ENCODE assay signal across 15 cellular contexts in genomic region chr14:73255693-73256225, GRCh38. TPM values are rescaled to one million over a fixed set of nuclear protein-coding genes. Genes with fewer than 3 reads are reported as not detected.
DNase-seq lines count a peak whose midpoint lies in the region; ATAC-seq, FAIRE-seq and TF ChIP-seq lines count a peak whose summit lies in the region.
"Had no signal": no experiment of that assay in that cellular context is flagged by ENCODE, and none has a peak within 500 bp of the region (broad histone marks: within the 10 kb centered on the region; RNA-seq: fewer than 3 reads in every experiment).

No MANE protein-coding gene starts in this region.

- no peaks in the 10 kb centered on the region for H3K36me3 Mint-ChIP-seq in activated CD4-positive, alpha-beta memory T cell treated with anti-CD3 and anti-CD28 coated beads for 36 hours
- H3K36me3 Mint-ChIP-seq: CD4-positive, alpha-beta memory T cell had no signal

- no peak overlapping the region for H3K4me3 Mint-ChIP-seq in activated CD4-positive, alpha-beta memory T cell treated with anti-CD3 and anti-CD28 coated beads for 36 hours
- H3K4me3 Mint-ChIP-seq: CD4-positive, alpha-beta memory T cell; GM23338; H9 had no signal

- no peak for ATAC-seq in HepG2
- ATAC-seq: GM23338 had no signal

- POLR2A ChIA-PET in HepG2 (lab: Yijun Ruan, JAX): interaction anchor here (0.5 kb wide), 1 partner anchor 24 kb away, joined by 3 read pairs; no protein-coding TSS in a partner anchor
- POLR2A ChIA-PET in activated CD4-positive, alpha-beta memory T cell treated with anti-CD3 and anti-CD28 coated beads for 36 hours (lab: Charles Lee): no interaction called here

- H3K27me3 ChIP-seq in HepG2 (ENCODE audit: control insufficient read depth in 1 of 2, insufficient read depth in 2 of 2, low read length in 2 of 2) (peaks cover 12 to 58% of the 10 kb centered on the region in 2 experiments; a peak in 3 of 5 replicates), osteoblast (ENCODE audit: insufficient read depth, low read length) (no peaks in the 10 kb centered on the region), tibial nerve (no peaks in the 10 kb centered on the region)
- H3K27me3 ChIP-seq: BLaER1 treated with 17β-estradiol and CSF1 and Interleukin-3, amounts not matched to agents 10 nM and 100 nM had no signal

- H3K27ac ChIP-seq in HepG2 (ENCODE audit: extremely low read length, insufficient read depth, low read length): no peak overlapping the region
- no peak overlapping the region for H3K27ac ChIP-seq in osteoblast (ENCODE audit: low read depth, low read length)
- no peak overlapping the region for H3K27ac ChIP-seq in tibial nerve
- H3K27ac ChIP-seq: BLaER1 treated with 17β-estradiol and CSF1 and Interleukin-3, amounts not matched to agents 10 nM and 100 nM had no signal

- CTCF ChIA-PET in HepG2 (lab: Yijun Ruan, JAX; ENCODE audit: low intra/inter-chr PET ratio, low total read pairs): no interaction called here
- CTCF ChIA-PET in activated CD4-positive, alpha-beta memory T cell treated with anti-CD3 and anti-CD28 coated beads for 36 hours (lab: Charles Lee): no interaction called here

- BruUV-seq in HepG2 (replicated peaks; lab: Mats Ljungman, UMichigan): no TSS peak

- H3K9me3 Mint-ChIP-seq in activated CD4-positive, alpha-beta memory T cell treated with anti-CD3 and anti-CD28 coated beads for 36 hours: no peaks in the 10 kb centered on the region
- H3K9me3 Mint-ChIP-seq: CD4-positive, alpha-beta memory T cell; GM23338; H9 had no signal

- no peak for TF ChIP-seq POLR2A in HepG2 (IDR thresholded peaks at IDR 0.05; ENCODE audit: insufficient read depth in 1 of 2, low read depth in 2 of 2, low read length in 2 of 2)
- TF ChIP-seq POLR2A in tibial nerve (IDR thresholded peaks at IDR 0.05): no peak

- 20% methylated on average over 3 of the region's 9 CpGs for WGBS in HepG2 (ENCODE audit: low lambda C conversion rate)
- 87 to 91% methylated on average over 7 to 9 of the region's 9 CpGs for WGBS in tibial nerve, 2 donors

- H4K20me1 ChIP-seq in HepG2 (ENCODE audit: insufficient read depth, low read length) (no peaks in the 10 kb centered on the region), osteoblast (ENCODE audit: insufficient read depth, low read length) (no peaks in the 10 kb centered on the region)

- TF ChIP-seq EP300 in HepG2 (IDR thresholded peaks at IDR 0.05; ENCODE audit: low read depth in 2 of 2, low read length in 2 of 2) (no peak), HepG2 (CRISPR knock-in tag; IDR thresholded peaks at IDR 0.05; ENCODE audit: borderline replicate concordance) (no peak), tibial nerve (IDR thresholded peaks at IDR 0.05) (no peak)

- H3K9ac ChIP-seq in HepG2 (ENCODE audit: insufficient read depth, low read depth, low read length): no peak overlapping the region
- H3K9ac ChIP-seq: BLaER1 treated with 17β-estradiol and CSF1 and Interleukin-3, amounts not matched to agents 10 nM and 100 nM had no signal

- H3K4me2 ChIP-seq in HepG2 (ENCODE audit: low read depth, low read length) (no peak overlapping the region), osteoblast (ENCODE audit: insufficient read depth, low read length) (no peak overlapping the region)
- H3K4me2 ChIP-seq: BLaER1 treated with 17β-estradiol and CSF1 and Interleukin-3, amounts not matched to agents 10 nM and 100 nM; GM23338 had no signal

- FAIRE-seq in HepG2 (lab: Jason Lieb, UNC): no peak

- H3K79me2 ChIP-seq in HepG2 (ENCODE audit: insufficient read depth, low read length): no peaks in the 10 kb centered on the region
- no peaks in the 10 kb centered on the region for H3K79me2 ChIP-seq in osteoblast (ENCODE audit: insufficient read depth, low read length)

- H3K4me1 Mint-ChIP-seq in activated CD4-positive, alpha-beta memory T cell treated with anti-CD3 and anti-CD28 coated beads for 36 hours (ENCODE audit: low read depth): peaks cover 5% of the 10 kb centered on the region
- H3K4me1 Mint-ChIP-seq: CD4-positive, alpha-beta memory T cell; GM23338 had no signal

- TF ChIP-seq CTCF in HepG2 (CRISPR knock-in tag; IDR thresholded peaks at IDR 0.05): no peak
- no peak for TF ChIP-seq CTCF in osteoblast (IDR thresholded peaks at IDR 0.05; ENCODE audit: extremely low read depth, low read depth, low read length)
- no peak for TF ChIP-seq CTCF in tibial nerve (IDR thresholded peaks at IDR 0.05)

- peak; percentile 1 for DNase-seq in activated effector memory CD4-positive, alpha-beta T cell treated with anti-CD3 and anti-CD28 coated beads, Interleukin-2, amount 50 U/mL, for 16 hours
- DNase-seq in activated effector memory CD4-positive, alpha-beta T cell treated with Interleukin-2 at 50 U/mL for 16 hours: no peak
- DNase-seq in HepG2 (ENCODE audit: low spot score) (no peak), osteoblast (ENCODE audit: insufficient read length, low spot score, missing footprints) (peak; percentile 79), C1 segment of cervical spinal cord (lab: John Stamatoyannopoulos, UW) (no peak), tibial nerve (ENCODE audit: low spot score in 2 of 2) (no peak), superior temporal gyrus (ENCODE audit: extremely low spot score) (no peak)
- no peak for DNase-seq in activated CD4-positive, alpha-beta memory T cell treated with anti-CD3 and anti-CD28 coated beads for 36 hours
- DNase-seq: 8988T; CD4-positive, alpha-beta memory T cell; DMS79; H9 had no signal

- TF ChIP-seq RAD21 in HepG2 (CRISPR knock-in tag; IDR thresholded peaks at IDR 0.05): no peak

- peaks cover 29% of the 10 kb centered on the region for H3K4me1 ChIP-seq in HepG2 (ENCODE audit: insufficient read depth, low read length)
- no peaks in the 10 kb centered on the region for H3K4me1 ChIP-seq in osteoblast (ENCODE audit: insufficient read depth, low read length)
- H3K4me1 ChIP-seq in tibial nerve: peaks cover 0 to 3% (median 0%) of the 10 kb centered on the region in 4 donors

- intact Hi-C loops in HepG2 (cut with micrococcal nuclease; ENCODE audit: unreplicated experiment): no loop called here
- intact Hi-C loops in activated CD4-positive, alpha-beta memory T cell treated with anti-CD3 and anti-CD28 coated beads for 36 hours (cut with micrococcal nuclease): no loop called here

- H3K9me3 ChIP-seq in HepG2 (ENCODE audit: low read length) (no peaks in the 10 kb centered on the region), osteoblast (ENCODE audit: low read depth, low read length) (no peaks in the 10 kb centered on the region), tibial nerve (no peaks in the 10 kb centered on the region)
- H3K9me3 ChIP-seq: BLaER1 treated with 17β-estradiol and CSF1 and Interleukin-3, amounts not matched to agents 10 nM and 100 nM had no signal

- no peak overlapping the region for H3K27ac Mint-ChIP-seq in activated CD4-positive, alpha-beta memory T cell treated with anti-CD3 and anti-CD28 coated beads for 36 hours
- H3K27ac Mint-ChIP-seq: GM23338 had no signal

- H3K36me3 ChIP-seq in HepG2 (replicated peaks in 1 of 2; ENCODE audit: control insufficient read depth in 1 of 2, insufficient read depth in 2 of 2, low read length in 2 of 2) (no peaks in the 10 kb centered on the region), osteoblast (ENCODE audit: insufficient read depth, low read length) (no peaks in the 10 kb centered on the region), tibial nerve (peaks cover 0 to 73% (median 0%) of the 10 kb centered on the region in 3 donors)
- H3K36me3 ChIP-seq: BLaER1 treated with 17β-estradiol and CSF1 and Interleukin-3, amounts not matched to agents 10 nM and 100 nM had no signal

- in situ Hi-C loops in HepG2 (cut with HindIII; ENCODE audit: extremely low pct_ligation_motif_present, low pct_unique_long_range_greater_than_20kb): no loop called here

- no peak overlapping the region for H3K4me3 ChIP-seq in HepG2 (replicated peaks in 1 of 3; ENCODE audit: insufficient read depth in 1 of 3, low read depth in 2 of 3, low read length in 3 of 3)
- no peak overlapping the region for H3K4me3 ChIP-seq in osteoblast (ENCODE audit: insufficient read depth, low read length)
- H3K4me3 ChIP-seq in tibial nerve: no peak overlapping the region
- H3K4me3 ChIP-seq: BLaER1 treated with 17β-estradiol and CSF1 and Interleukin-3, amounts not matched to agents 10 nM and 100 nM; GM23338 had no signal

- H3K27me3 Mint-ChIP-seq in activated CD4-positive, alpha-beta memory T cell treated with anti-CD3 and anti-CD28 coated beads for 36 hours: no peaks in the 10 kb centered on the region
- H3K27me3 Mint-ChIP-seq: CD4-positive, alpha-beta memory T cell had no signal

- H2AFZ ChIP-seq in HepG2 (ENCODE audit: low read length) (no peak overlapping the region), osteoblast (ENCODE audit: low read length) (no peak overlapping the region)
- H2AFZ ChIP-seq: GM23338 had no signal

RNA-seq across cellular contexts. Expression of gene PAPLN, which starts 18.5 kb away (rescaled TPM):
- not detected in 2 replicates for total RNA-seq in HepG2 (2016; rRNA removed; fragmentation: Illumina TruSeq; extraction: Trizol)
- total RNA-seq in HepG2 (2016; cell fraction: cytosol; rRNA removed; fragmentation: Illumina TruSeq; extraction: Trizol; ENCODE audit: low read depth): not detected in 2 replicates
- not detected in 2 replicates for total RNA-seq in HepG2 (2016; cell fraction: insoluble cytoplasmic fraction; rRNA removed; fragmentation: Illumina TruSeq; extraction: Trizol)
- total RNA-seq in HepG2 (2016; cell fraction: membrane; rRNA removed; fragmentation: Illumina TruSeq; extraction: Trizol): not detected in 2 replicates
- not detected in 2 replicates for total RNA-seq in HepG2 (2016; cell fraction: nucleus; rRNA removed; fragmentation: Illumina TruSeq; extraction: Trizol)
- polyA plus RNA-seq in HepG2 (2011; rRNA removed): not detected in 2 replicates
- 0.01 TPM in 1 of 2 replicates, not detected in the other for polyA plus RNA-seq in HepG2 (2011; cell fraction: cytosol; rRNA removed)
- polyA plus RNA-seq in HepG2 (2011; cell fraction: nucleus; rRNA removed): 0.05 TPM in 1 of 2 replicates, not detected in the other
- 0.07 and 0.28 TPM in 2 replicates for polyA plus RNA-seq in HepG2 (2012)
- polyA plus RNA-seq in HepG2 (2016; cell fraction: cytosol; fragmentation: Illumina TruSeq; extraction: Trizol; ENCODE audit: low read depth): not detected in 2 replicates
- polyA plus RNA-seq in HepG2 (2016; cell fraction: insoluble cytoplasmic fraction; fragmentation: Illumina TruSeq; extraction: Trizol; ENCODE audit: low read depth): not detected in 2 replicates
- not detected in 2 replicates for polyA plus RNA-seq in HepG2 (2016; cell fraction: membrane; fragmentation: Illumina TruSeq; extraction: Trizol; ENCODE audit: low read depth)
- not detected in 2 replicates for polyA plus RNA-seq in HepG2 (2016; cell fraction: nucleus; fragmentation: Illumina TruSeq; extraction: Trizol; ENCODE audit: insufficient read depth, low read depth)
- 4.1 TPM in 1 of 2 replicates, not detected in the other for polyA minus RNA-seq in HepG2 (2011; rRNA and poly(A)+ RNA removed; ENCODE audit: low replicate concordance)
- polyA minus RNA-seq in HepG2 (2011; cell fraction: cytosol; rRNA and poly(A)+ RNA removed): not detected in 2 replicates
- polyA minus RNA-seq in HepG2 (2011; cell fraction: nucleus; rRNA and poly(A)+ RNA removed): not detected in 2 replicates
- total RNA-seq in osteoblast: 5.3 and 5.8 TPM in 2 replicates
- 100 to 1,000 TPM in 3 of 4 donors, 10 to 100 TPM in 1; 96.6 to 314 (median 206) TPM for total RNA-seq in tibial nerve
- under 1 TPM; 0.62 to 0.65 TPM for total RNA-seq in activated CD4-positive, alpha-beta memory T cell treated with anti-CD3 and anti-CD28 coated beads for 36 hours
- total RNA-seq: G401 had no signal

Comparison
In these comparisons a context has a peak if more than half of its experiments do, and no peak if none do; other contexts are left out.
1. DNase-seq: peak in activated effector memory CD4-positive, alpha-beta T cell treated with anti-CD3 and anti-CD28 coated beads, Interleukin-2, amount 50 U/mL, for 16 hours (single experiment) and osteoblast (single experiment); none in activated effector memory CD4-positive, alpha-beta T cell treated with Interleukin-2 at 50 U/mL for 16 hours (single experiment), HepG2 (single experiment), C1 segment of cervical spinal cord (0 of 14), tibial nerve (0 of 2), superior temporal gyrus (single experiment) and activated CD4-positive, alpha-beta memory T cell treated with anti-CD3 and anti-CD28 coated beads for 36 hours (single experiment).
2. RNA of gene PAPLN, which starts 18.5 kb away (total RNA-seq): 96.6 to 314 TPM in tibial nerve; 5.3 to 5.8 TPM in osteoblast, 0.62 to 0.65 TPM in activated CD4-positive, alpha-beta memory T cell treated with anti-CD3 and anti-CD28 coated beads for 36 hours and not detected in HepG2; every median in the first group is over 10 times any median in the second.